In the genomic region with DNA sequence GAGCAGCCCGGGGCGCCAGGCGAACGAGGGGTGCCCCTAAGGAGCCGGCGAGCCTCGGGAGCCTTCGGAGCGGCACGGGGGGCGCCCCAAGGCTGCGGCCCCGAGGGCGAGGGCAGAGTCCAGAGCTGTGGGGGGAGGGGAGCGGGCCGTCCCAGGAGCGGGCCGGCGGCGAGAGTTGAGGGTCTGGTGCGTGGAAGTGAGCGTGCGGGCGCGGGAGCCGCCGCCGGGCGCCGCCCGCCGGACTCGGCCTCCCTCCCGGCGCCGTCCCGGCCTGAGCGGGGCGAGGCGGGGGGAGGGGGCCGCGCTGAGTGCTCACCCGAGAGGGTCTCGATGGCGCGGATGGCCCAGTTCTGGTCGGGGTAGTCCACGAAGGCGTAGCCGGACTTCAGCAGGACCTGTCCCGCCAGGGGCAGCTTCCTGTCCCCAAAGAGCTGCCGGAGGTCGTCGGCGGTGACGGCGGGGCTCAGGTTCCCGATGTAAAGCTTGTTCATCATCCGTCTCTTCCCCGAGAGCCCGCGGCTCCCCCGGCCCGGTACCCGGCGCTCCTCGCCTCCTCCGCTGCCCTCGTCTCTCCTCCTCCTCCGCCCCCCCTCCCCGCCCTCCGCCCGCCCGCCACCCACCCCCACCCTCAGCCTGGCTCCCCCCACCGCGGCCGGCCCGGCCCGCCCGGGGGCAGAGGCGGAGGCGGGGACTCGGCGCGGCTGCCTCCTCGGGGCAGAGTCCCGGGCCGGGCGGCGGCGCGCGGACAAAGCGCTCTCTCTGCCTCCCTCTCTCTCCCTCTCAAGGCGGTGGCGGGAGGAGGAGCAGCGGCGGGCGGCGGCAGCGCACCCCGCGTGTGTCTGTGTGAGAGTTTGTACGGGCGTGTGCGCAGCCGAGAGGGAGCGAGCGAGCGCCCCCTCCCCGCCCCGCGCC, we compare ENCODE assay signal across 1 cellular context.
TF ChIP-seq lines count a peak whose summit lies in the region.

A gene (minus strand): TSS at position 576 of the 912 bp plus-strand sequence. CDS start 82 bp downstream, at position 494.

TF ChIP-seq in WTC11, 78 proteins besides CTCF, POLR2A, EP300 and RAD21 (continued from another document and continues in another):
- TF ChIP-seq JUN (CRISPR knock-in tag; IDR thresholded peaks at IDR 0.05) (peak; percentile 42), ZNF396 (CRISPR knock-in tag; IDR thresholded peaks at IDR 0.05; ENCODE audit: borderline replicate concordance) (no peak), FOXK1 (CRISPR knock-in tag; IDR thresholded peaks at IDR 0.05) (0 out of 2 replicates have a peak, but pooled peaks have one; percentile 7), PRRX2 (CRISPR knock-in tag; IDR thresholded peaks at IDR 0.05) (no peak), IRF2 (CRISPR knock-in tag; IDR thresholded peaks at IDR 0.05; ENCODE audit: borderline replicate concordance, low read depth) (no peak), NR3C1 (CRISPR knock-in tag; conservative IDR thresholded peaks at IDR 0.05; ENCODE audit: low read depth) (no peak), CREB1 (CRISPR knock-in tag; IDR thresholded peaks at IDR 0.05) (no peak), TEAD4 (CRISPR knock-in tag; IDR thresholded peaks at IDR 0.05) (no peak), ZNF263 (CRISPR knock-in tag; IDR thresholded peaks at IDR 0.05; ENCODE audit: low read depth) (no peak), RELA (CRISPR knock-in tag; IDR thresholded peaks at IDR 0.05; ENCODE audit: borderline replicate concordance) (no peak), FOXJ3 (CRISPR knock-in tag; IDR thresholded peaks at IDR 0.05; ENCODE audit: borderline replicate concordance) (no peak), SOX15 (CRISPR knock-in tag; IDR thresholded peaks at IDR 0.05) (no peak), EMX1 (CRISPR knock-in tag; IDR thresholded peaks at IDR 0.05) (no peak), ZNF423 (CRISPR knock-in tag; IDR thresholded peaks at IDR 0.05) (no peak), ZNF416 (CRISPR knock-in tag; IDR thresholded peaks at IDR 0.05) (0 out of 2 replicates have a peak, but pooled peaks have one; percentile 20), FOXP1 (CRISPR knock-in tag; IDR thresholded peaks at IDR 0.05; ENCODE audit: borderline replicate concordance) (peak; percentile 49; the same call in 1 of the 2 replicates), ZNF232 (CRISPR knock-in tag; IDR thresholded peaks at IDR 0.05) (0 out of 2 replicates have a peak, but pooled peaks have one; percentile 9), ZNF138 (CRISPR knock-in tag; conservative IDR thresholded peaks at IDR 0.05) (no peak), GTF2I (CRISPR knock-in tag; conservative IDR thresholded peaks at IDR 0.05) (no peak), SMAD3 (CRISPR knock-in tag; IDR thresholded peaks at IDR 0.05; ENCODE audit: borderline replicate concordance) (no peak), MYBL2 (CRISPR knock-in tag; IDR thresholded peaks at IDR 0.05) (0 out of 2 replicates have a peak, but pooled peaks have one; percentile 20), ETV6 (CRISPR knock-in tag; IDR thresholded peaks at IDR 0.05) (no peak), ELF4 (CRISPR knock-in tag; IDR thresholded peaks at IDR 0.05; ENCODE audit: low read depth) (no peak)
- TF ChIP-seq, protein P1, sequence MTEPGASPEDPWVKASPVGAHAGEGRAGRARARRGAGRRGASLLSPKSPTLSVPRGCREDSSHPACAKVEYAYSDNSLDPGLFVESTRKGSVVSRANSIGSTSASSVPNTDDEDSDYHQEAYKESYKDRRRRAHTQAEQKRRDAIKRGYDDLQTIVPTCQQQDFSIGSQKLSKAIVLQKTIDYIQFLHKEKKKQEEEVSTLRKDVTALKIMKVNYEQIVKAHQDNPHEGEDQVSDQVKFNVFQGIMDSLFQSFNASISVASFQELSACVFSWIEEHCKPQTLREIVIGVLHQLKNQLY (CRISPR knock-in tag; IDR thresholded peaks at IDR 0.05): no peak
- TF ChIP-seq, protein P2, sequence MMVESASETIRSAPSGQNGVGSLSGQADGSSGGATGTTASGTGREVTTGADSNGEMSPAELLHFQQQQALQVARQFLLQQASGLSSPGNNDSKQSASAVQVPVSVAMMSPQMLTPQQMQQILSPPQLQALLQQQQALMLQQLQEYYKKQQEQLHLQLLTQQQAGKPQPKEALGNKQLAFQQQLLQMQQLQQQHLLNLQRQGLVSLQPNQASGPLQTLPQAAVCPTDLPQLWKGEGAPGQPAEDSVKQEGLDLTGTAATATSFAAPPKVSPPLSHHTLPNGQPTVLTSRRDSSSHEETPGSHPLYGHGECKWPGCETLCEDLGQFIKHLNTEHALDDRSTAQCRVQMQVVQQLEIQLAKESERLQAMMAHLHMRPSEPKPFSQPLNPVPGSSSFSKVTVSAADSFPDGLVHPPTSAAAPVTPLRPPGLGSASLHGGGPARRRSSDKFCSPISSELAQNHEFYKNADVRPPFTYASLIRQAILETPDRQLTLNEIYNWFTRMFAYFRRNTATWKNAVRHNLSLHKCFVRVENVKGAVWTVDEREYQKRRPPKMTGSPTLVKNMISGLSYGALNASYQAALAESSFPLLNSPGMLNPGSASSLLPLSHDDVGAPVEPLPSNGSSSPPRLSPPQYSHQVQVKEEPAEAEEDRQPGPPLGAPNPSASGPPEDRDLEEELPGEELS (CRISPR knock-in tag; IDR thresholded peaks at IDR 0.05): no peak; the same call in 1 of the 2 replicates
- TF ChIP-seq, protein P3, sequence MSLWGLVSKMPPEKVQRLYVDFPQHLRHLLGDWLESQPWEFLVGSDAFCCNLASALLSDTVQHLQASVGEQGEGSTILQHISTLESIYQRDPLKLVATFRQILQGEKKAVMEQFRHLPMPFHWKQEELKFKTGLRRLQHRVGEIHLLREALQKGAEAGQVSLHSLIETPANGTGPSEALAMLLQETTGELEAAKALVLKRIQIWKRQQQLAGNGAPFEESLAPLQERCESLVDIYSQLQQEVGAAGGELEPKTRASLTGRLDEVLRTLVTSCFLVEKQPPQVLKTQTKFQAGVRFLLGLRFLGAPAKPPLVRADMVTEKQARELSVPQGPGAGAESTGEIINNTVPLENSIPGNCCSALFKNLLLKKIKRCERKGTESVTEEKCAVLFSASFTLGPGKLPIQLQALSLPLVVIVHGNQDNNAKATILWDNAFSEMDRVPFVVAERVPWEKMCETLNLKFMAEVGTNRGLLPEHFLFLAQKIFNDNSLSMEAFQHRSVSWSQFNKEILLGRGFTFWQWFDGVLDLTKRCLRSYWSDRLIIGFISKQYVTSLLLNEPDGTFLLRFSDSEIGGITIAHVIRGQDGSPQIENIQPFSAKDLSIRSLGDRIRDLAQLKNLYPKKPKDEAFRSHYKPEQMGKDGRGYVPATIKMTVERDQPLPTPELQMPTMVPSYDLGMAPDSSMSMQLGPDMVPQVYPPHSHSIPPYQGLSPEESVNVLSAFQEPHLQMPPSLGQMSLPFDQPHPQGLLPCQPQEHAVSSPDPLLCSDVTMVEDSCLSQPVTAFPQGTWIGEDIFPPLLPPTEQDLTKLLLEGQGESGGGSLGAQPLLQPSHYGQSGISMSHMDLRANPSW (CRISPR knock-in tag; conservative IDR thresholded peaks at IDR 0.05; ENCODE audit: low read depth): no peak
- TF ChIP-seq, protein P4, sequence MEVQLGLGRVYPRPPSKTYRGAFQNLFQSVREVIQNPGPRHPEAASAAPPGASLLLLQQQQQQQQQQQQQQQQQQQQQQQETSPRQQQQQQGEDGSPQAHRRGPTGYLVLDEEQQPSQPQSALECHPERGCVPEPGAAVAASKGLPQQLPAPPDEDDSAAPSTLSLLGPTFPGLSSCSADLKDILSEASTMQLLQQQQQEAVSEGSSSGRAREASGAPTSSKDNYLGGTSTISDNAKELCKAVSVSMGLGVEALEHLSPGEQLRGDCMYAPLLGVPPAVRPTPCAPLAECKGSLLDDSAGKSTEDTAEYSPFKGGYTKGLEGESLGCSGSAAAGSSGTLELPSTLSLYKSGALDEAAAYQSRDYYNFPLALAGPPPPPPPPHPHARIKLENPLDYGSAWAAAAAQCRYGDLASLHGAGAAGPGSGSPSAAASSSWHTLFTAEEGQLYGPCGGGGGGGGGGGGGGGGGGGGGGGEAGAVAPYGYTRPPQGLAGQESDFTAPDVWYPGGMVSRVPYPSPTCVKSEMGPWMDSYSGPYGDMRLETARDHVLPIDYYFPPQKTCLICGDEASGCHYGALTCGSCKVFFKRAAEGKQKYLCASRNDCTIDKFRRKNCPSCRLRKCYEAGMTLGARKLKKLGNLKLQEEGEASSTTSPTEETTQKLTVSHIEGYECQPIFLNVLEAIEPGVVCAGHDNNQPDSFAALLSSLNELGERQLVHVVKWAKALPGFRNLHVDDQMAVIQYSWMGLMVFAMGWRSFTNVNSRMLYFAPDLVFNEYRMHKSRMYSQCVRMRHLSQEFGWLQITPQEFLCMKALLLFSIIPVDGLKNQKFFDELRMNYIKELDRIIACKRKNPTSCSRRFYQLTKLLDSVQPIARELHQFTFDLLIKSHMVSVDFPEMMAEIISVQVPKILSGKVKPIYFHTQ (CRISPR knock-in tag; IDR thresholded peaks at IDR 0.05): no peak
- TF ChIP-seq, protein P5, sequence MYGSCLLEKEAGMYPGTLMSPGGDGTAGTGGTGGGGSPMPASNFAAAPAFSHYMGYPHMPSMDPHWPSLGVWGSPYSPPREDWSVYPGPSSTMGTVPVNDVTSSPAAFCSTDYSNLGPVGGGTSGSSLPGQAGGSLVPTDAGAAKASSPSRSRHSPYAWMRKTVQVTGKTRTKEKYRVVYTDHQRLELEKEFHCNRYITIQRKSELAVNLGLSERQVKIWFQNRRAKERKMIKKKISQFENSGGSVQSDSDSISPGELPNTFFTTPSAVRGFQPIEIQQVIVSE (CRISPR knock-in tag; IDR thresholded peaks at IDR 0.05; ENCODE audit: borderline replicate concordance): no peak
- TF ChIP-seq, protein P6, sequence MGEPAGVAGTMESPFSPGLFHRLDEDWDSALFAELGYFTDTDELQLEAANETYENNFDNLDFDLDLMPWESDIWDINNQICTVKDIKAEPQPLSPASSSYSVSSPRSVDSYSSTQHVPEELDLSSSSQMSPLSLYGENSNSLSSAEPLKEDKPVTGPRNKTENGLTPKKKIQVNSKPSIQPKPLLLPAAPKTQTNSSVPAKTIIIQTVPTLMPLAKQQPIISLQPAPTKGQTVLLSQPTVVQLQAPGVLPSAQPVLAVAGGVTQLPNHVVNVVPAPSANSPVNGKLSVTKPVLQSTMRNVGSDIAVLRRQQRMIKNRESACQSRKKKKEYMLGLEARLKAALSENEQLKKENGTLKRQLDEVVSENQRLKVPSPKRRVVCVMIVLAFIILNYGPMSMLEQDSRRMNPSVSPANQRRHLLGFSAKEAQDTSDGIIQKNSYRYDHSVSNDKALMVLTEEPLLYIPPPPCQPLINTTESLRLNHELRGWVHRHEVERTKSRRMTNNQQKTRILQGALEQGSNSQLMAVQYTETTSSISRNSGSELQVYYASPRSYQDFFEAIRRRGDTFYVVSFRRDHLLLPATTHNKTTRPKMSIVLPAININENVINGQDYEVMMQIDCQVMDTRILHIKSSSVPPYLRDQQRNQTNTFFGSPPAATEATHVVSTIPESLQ (CRISPR knock-in tag; IDR thresholded peaks at IDR 0.05): no peak
- TF ChIP-seq, protein P7, sequence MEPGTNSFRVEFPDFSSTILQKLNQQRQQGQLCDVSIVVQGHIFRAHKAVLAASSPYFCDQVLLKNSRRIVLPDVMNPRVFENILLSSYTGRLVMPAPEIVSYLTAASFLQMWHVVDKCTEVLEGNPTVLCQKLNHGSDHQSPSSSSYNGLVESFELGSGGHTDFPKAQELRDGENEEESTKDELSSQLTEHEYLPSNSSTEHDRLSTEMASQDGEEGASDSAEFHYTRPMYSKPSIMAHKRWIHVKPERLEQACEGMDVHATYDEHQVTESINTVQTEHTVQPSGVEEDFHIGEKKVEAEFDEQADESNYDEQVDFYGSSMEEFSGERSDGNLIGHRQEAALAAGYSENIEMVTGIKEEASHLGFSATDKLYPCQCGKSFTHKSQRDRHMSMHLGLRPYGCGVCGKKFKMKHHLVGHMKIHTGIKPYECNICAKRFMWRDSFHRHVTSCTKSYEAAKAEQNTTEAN (CRISPR knock-in tag; IDR thresholded peaks at IDR 0.05): no peak
- TF ChIP-seq, protein P8, sequence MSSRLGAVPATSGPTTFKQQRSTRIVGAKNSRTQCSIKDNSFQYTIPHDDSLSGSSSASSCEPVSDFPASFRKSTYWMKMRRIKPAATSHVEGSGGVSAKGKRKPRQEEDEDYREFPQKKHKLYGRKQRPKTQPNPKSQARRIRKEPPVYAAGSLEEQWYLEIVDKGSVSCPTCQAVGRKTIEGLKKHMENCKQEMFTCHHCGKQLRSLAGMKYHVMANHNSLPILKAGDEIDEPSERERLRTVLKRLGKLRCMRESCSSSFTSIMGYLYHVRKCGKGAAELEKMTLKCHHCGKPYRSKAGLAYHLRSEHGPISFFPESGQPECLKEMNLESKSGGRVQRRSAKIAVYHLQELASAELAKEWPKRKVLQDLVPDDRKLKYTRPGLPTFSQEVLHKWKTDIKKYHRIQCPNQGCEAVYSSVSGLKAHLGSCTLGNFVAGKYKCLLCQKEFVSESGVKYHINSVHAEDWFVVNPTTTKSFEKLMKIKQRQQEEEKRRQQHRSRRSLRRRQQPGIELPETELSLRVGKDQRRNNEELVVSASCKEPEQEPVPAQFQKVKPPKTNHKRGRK (CRISPR knock-in tag; IDR thresholded peaks at IDR 0.05; ENCODE audit: borderline replicate concordance): no peak
- TF ChIP-seq, protein P9, sequence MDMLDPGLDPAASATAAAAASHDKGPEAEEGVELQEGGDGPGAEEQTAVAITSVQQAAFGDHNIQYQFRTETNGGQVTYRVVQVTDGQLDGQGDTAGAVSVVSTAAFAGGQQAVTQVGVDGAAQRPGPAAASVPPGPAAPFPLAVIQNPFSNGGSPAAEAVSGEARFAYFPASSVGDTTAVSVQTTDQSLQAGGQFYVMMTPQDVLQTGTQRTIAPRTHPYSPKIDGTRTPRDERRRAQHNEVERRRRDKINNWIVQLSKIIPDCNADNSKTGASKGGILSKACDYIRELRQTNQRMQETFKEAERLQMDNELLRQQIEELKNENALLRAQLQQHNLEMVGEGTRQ (CRISPR knock-in tag; IDR thresholded peaks at IDR 0.05): peak; percentile 8; the same call in 1 of the 2 replicates
- TF ChIP-seq, protein P10, sequence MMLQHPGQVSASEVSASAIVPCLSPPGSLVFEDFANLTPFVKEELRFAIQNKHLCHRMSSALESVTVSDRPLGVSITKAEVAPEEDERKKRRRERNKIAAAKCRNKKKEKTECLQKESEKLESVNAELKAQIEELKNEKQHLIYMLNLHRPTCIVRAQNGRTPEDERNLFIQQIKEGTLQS (CRISPR knock-in tag; conservative IDR thresholded peaks at IDR 0.05): no peak
- TF ChIP-seq, protein P11, sequence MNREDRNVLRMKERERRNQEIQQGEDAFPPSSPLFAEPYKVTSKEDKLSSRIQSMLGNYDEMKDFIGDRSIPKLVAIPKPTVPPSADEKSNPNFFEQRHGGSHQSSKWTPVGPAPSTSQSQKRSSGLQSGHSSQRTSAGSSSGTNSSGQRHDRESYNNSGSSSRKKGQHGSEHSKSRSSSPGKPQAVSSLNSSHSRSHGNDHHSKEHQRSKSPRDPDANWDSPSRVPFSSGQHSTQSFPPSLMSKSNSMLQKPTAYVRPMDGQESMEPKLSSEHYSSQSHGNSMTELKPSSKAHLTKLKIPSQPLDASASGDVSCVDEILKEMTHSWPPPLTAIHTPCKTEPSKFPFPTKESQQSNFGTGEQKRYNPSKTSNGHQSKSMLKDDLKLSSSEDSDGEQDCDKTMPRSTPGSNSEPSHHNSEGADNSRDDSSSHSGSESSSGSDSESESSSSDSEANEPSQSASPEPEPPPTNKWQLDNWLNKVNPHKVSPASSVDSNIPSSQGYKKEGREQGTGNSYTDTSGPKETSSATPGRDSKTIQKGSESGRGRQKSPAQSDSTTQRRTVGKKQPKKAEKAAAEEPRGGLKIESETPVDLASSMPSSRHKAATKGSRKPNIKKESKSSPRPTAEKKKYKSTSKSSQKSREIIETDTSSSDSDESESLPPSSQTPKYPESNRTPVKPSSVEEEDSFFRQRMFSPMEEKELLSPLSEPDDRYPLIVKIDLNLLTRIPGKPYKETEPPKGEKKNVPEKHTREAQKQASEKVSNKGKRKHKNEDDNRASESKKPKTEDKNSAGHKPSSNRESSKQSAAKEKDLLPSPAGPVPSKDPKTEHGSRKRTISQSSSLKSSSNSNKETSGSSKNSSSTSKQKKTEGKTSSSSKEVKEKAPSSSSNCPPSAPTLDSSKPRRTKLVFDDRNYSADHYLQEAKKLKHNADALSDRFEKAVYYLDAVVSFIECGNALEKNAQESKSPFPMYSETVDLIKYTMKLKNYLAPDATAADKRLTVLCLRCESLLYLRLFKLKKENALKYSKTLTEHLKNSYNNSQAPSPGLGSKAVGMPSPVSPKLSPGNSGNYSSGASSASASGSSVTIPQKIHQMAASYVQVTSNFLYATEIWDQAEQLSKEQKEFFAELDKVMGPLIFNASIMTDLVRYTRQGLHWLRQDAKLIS (CRISPR knock-in tag; IDR thresholded peaks at IDR 0.05; ENCODE audit: borderline replicate concordance): no peak
